2 cellular contexts compared by ENCODE assay signal in genomic region chr9:33242621-33243134, GRCh38. TPM values are rescaled to one million over a fixed set of nuclear protein-coding genes. Genes with fewer than 3 reads are reported as not detected.
"Had no signal": no experiment of that assay in that cellular context is flagged by ENCODE, and none has a peak within 500 bp of the region (broad histone marks: within the 10 kb centered on the region; RNA-seq: fewer than 3 reads in every experiment).

No MANE protein-coding gene starts in this region.

RNA-seq across cellular contexts. Expression of gene SPINK4, which starts 2.7 kb away (rescaled TPM):
- total RNA-seq: G401, GM12878 had no signal
- polyA plus RNA-seq: GM12878 had no signal
